9 cellular contexts compared by ENCODE assay signal in genomic region chrX:50747471-50747900, GRCh38.
A peak's percentile ranks its signal among the peaks of the same experiment; 100 is the strongest.
DNase-seq lines count a peak whose midpoint lies in the region; ATAC-seq and TF ChIP-seq lines count a peak whose summit lies in the region.
"Had no signal": no experiment of that assay in that cellular context is flagged by ENCODE, and none has a peak within 500 bp of the region (broad histone marks: within the 10 kb centered on the region; RNA-seq: fewer than 3 reads in every experiment).

No MANE protein-coding gene starts in this region.

- DNase-seq in AG20443 (ENCODE audit: low spot score) (peak; percentile 31), GM20000 (ENCODE audit: low spot score) (peak; percentile 6), kidney epithelial cell (ENCODE audit: low read depth) (no peak), NCI-H146 treated with DMSO at 0.1 percent for 48 hours (lab: John Stamatoyannopoulos, UW; ENCODE audit: unreplicated experiment) (no peak), HFFc6 (no peak), NCI-H2107 treated with DMSO at 0.1 percent for 48 hours (lab: John Stamatoyannopoulos, UW; ENCODE audit: unreplicated experiment) (no peak)

- no peaks in the 10 kb centered on the region for H3K4me1 Mint-ChIP-seq in HFFc6 (ENCODE audit: low read depth)

- no peaks in the 10 kb centered on the region for H3K36me3 ChIP-seq in kidney epithelial cell (ENCODE audit: control insufficient read depth, insufficient read depth, low read length)

- TF ChIP-seq CTCF in GM20000 (IDR thresholded peaks at IDR 0.05; ENCODE audit: extremely low read depth, missing control alignments) (peak; percentile 26), WI38 (IDR thresholded peaks at IDR 0.05; ENCODE audit: low read depth, low read length) (0 out of 2 replicates have a peak, but pooled peaks have one; percentile 28), kidney epithelial cell (IDR thresholded peaks at IDR 0.05; ENCODE audit: insufficient read depth, low read length, poor library complexity, severe bottlenecking) (peak; percentile 72), HFFc6 (IDR thresholded peaks at IDR 0.05) (no peak; the same call in 1 of the 2 replicates)

- no peaks in the 10 kb centered on the region for H3K27me3 ChIP-seq in kidney epithelial cell (ENCODE audit: control insufficient read depth, insufficient read depth, low read length)

- H3K36me3 Mint-ChIP-seq in HFFc6 (ENCODE audit: low read depth) = no peaks in the 10 kb centered on the region

- H3K4me3 Mint-ChIP-seq in HFFc6 = no peak overlapping the region
- H3K4me3 Mint-ChIP-seq: dendritic cell treated with granulocyte-macrophage colony-stimulating factor and Interleukin-4, amounts not matched to agents 40 ng/mL and 50 ng/mL, for 4 days had no signal

- peaks cover 16% of the 10 kb centered on the region for H3K9me3 Mint-ChIP-seq in HFFc6
- H3K9me3 Mint-ChIP-seq: dendritic cell treated with granulocyte-macrophage colony-stimulating factor and Interleukin-4, amounts not matched to agents 40 ng/mL and 50 ng/mL, for 4 days had no signal

- no peak overlapping the region for H3K27ac Mint-ChIP-seq in HFFc6
- H3K27ac Mint-ChIP-seq: dendritic cell treated with granulocyte-macrophage colony-stimulating factor and Interleukin-4, amounts not matched to agents 40 ng/mL and 50 ng/mL, for 4 days had no signal

- no peaks in the 10 kb centered on the region for H3K27me3 Mint-ChIP-seq in HFFc6 (ENCODE audit: insufficient read depth)
- H3K27me3 Mint-ChIP-seq: dendritic cell treated with granulocyte-macrophage colony-stimulating factor and Interleukin-4, amounts not matched to agents 40 ng/mL and 50 ng/mL, for 4 days had no signal

- H3K4me3 ChIP-seq in WI38 (ENCODE audit: low read depth, low read length) (no peak overlapping the region), kidney epithelial cell (ENCODE audit: low read depth, low read length) (no peak overlapping the region)

- ATAC-seq in HG03460 (IDR thresholded peaks at IDR 0.05; ENCODE audit: unreplicated experiment) = no peak

Comparison
In these comparisons a context has a peak if more than half of its experiments do, and no peak if none do; other contexts are left out.
1. DNase-seq: peak in AG20443 (single experiment) and GM20000 (single experiment); none in kidney epithelial cell (single experiment), NCI-H146 treated with DMSO at 0.1 percent for 48 hours (single experiment), HFFc6 (single experiment) and NCI-H2107 treated with DMSO at 0.1 percent for 48 hours (single experiment).